Comparison of ENCODE assay signal across 24 cellular contexts in the genomic region with DNA sequence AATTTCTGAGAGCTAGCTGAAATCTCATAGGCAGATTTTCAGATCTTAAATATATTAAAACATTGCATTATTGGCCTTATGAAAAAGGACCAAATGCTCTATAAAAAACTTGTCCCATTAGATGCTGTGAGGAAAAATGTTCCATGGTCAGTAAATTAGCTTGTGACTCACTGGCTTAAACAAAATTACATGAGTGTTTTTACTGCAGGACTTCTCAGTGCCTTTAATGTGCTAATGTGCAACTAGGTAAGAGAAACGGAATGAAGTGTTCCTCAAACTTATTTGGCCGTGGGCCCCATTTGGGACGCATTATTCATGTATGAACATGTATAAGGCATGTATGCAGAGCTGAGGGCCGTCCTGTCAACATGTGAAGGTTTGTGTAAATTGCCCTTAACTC. TPM values are rescaled to one million over a fixed set of nuclear protein-coding genes. Genes with fewer than 3 reads are reported as not detected.
"Had no signal": no experiment of that assay in that cellular context is flagged by ENCODE, and none has a peak within 500 bp of the region (broad histone marks: within the 10 kb centered on the region; RNA-seq: fewer than 3 reads in every experiment).

No MANE protein-coding gene starts in this region.

- H3K9me3 ChIP-seq: esophagus squamous epithelium, gastrocnemius medialis, heart right ventricle, left lung, lower lobe of right lung had no signal

- FAIRE-seq: colon, endothelial cell of umbilical vein had no signal

- H3K27me3 ChIP-seq: dorsolateral prefrontal cortex, gastrocnemius medialis, heart right ventricle, left lung had no signal

- H3K36me3 ChIP-seq: esophagus squamous epithelium, gastrocnemius medialis, heart right ventricle, left lung, lower lobe of right lung had no signal

- DNase-seq: dermis blood vessel endothelial cell; dorsolateral prefrontal cortex; effector CD4-positive, alpha-beta T cell; effector memory CD4-positive, alpha-beta T cell; esophagus squamous epithelium; foreskin fibroblast; foreskin melanocyte; gastrocnemius medialis; glutamatergic neuron; head of caudate nucleus; heart right ventricle; hypothalamus; immature natural killer cell; islet precursor cell; left cardiac atrium; left lung; left ventricle myocardium superior; lower lobe of right lung; mesendoderm; midbrain; naive thymus-derived CD4-positive, alpha-beta T cell had no signal

- H3K4me1 ChIP-seq: esophagus squamous epithelium, gastrocnemius medialis, heart right ventricle, left lung, lower lobe of right lung had no signal

- H3K4me3 ChIP-seq: coronary artery, dorsolateral prefrontal cortex, esophagus squamous epithelium, gastrocnemius medialis, heart right ventricle, left lung, lower lobe of right lung had no signal

- H3K27ac ChIP-seq: coronary artery, dorsolateral prefrontal cortex, esophagus squamous epithelium, gastrocnemius medialis, heart right ventricle, left lung, lower lobe of right lung had no signal

- ATAC-seq: gastrocnemius medialis; heart right ventricle; left cardiac atrium; left lung; left ventricle myocardium superior; lower lobe of right lung; naive thymus-derived CD4-positive, alpha-beta T cell had no signal

RNA-seq across cellular contexts. Expression of a gene that starts 41.7 kb away (rescaled TPM):
- polyA plus RNA-seq: endothelial cell of umbilical vein; immature natural killer cell; naive thymus-derived CD4-positive, alpha-beta T cell had no signal
